In the genomic region with DNA sequence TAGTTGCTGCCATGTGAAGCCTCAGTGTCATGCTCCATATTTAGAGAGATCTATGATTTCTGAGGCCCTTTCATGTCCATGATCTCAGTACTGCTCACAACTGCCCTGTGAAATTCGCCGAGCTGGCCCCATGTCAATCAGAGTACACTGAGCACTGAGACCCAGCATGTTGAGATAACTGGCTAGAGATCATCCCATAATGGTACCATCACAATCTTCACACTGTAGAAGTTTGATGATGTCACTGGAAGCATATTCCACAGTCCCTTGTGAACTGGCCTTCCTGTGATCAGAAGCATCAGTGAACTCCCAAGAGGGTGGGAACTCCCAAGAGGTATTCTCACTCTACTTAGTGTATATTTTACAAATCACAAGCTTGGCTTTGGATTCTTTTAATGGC, we compare ENCODE assay signal across 1 cellular context.
TF ChIP-seq lines count a peak whose summit lies in the region.

No MANE protein-coding gene starts in this region.

TF ChIP-seq in HCT116, 20 proteins besides CTCF, POLR2A, EP300 and RAD21:
- TF ChIP-seq, protein P1, sequence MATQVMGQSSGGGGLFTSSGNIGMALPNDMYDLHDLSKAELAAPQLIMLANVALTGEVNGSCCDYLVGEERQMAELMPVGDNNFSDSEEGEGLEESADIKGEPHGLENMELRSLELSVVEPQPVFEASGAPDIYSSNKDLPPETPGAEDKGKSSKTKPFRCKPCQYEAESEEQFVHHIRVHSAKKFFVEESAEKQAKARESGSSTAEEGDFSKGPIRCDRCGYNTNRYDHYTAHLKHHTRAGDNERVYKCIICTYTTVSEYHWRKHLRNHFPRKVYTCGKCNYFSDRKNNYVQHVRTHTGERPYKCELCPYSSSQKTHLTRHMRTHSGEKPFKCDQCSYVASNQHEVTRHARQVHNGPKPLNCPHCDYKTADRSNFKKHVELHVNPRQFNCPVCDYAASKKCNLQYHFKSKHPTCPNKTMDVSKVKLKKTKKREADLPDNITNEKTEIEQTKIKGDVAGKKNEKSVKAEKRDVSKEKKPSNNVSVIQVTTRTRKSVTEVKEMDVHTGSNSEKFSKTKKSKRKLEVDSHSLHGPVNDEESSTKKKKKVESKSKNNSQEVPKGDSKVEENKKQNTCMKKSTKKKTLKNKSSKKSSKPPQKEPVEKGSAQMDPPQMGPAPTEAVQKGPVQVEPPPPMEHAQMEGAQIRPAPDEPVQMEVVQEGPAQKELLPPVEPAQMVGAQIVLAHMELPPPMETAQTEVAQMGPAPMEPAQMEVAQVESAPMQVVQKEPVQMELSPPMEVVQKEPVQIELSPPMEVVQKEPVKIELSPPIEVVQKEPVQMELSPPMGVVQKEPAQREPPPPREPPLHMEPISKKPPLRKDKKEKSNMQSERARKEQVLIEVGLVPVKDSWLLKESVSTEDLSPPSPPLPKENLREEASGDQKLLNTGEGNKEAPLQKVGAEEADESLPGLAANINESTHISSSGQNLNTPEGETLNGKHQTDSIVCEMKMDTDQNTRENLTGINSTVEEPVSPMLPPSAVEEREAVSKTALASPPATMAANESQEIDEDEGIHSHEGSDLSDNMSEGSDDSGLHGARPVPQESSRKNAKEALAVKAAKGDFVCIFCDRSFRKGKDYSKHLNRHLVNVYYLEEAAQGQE (IDR thresholded peaks at IDR 0.05; ENCODE audit: low read depth) = no peak
- no peak for TF ChIP-seq TCF7L2 (IDR thresholded peaks at IDR 0.05; ENCODE audit: borderline replicate concordance, extremely low read depth, insufficient read depth, insufficient read length)
- TF ChIP-seq ELF1 (IDR thresholded peaks at IDR 0.05; ENCODE audit: borderline replicate concordance, low read depth) = no peak
- no peak for TF ChIP-seq SRF (IDR thresholded peaks at IDR 0.05; ENCODE audit: low read depth)
